ENCODE assay signal across 9 cellular contexts in genomic region chr6:115665310-115665709, GRCh38.
"Had no signal": no experiment of that assay in that cellular context is flagged by ENCODE, and none has a peak within 500 bp of the region (broad histone marks: within the 10 kb centered on the region; RNA-seq: fewer than 3 reads in every experiment).

No MANE protein-coding gene starts in this region.

- H3K4me1 Mint-ChIP-seq: IgD-negative memory B cell had no signal

- H3K27me3 Mint-ChIP-seq: IgD-negative memory B cell had no signal

- H3K4me2 ChIP-seq: KMS-11 had no signal

- H3K9me3 Mint-ChIP-seq: IgD-negative memory B cell had no signal

- H3K36me3 Mint-ChIP-seq: IgD-negative memory B cell had no signal

- H3K27ac ChIP-seq: HL-60, KMS-11 had no signal

- H3K4me3 ChIP-seq: K562 had no signal

- H3K27ac Mint-ChIP-seq: IgD-negative memory B cell had no signal

- ATAC-seq: HepG2, K562 had no signal

- H3K4me3 Mint-ChIP-seq: IgD-negative memory B cell had no signal

- H3K9ac ChIP-seq: KMS-11 had no signal

- DNase-seq: IMR-90, Karpas-422, KBM-7, KG1 had no signal
